ENCODE assay signal across 8 cellular contexts in genomic region chr17:78421534-78422266, GRCh38. TPM values are rescaled to one million over a fixed set of nuclear protein-coding genes. Genes with fewer than 3 reads are reported as not detected.
DNase-seq lines count a peak whose midpoint lies in the region; ATAC-seq, FAIRE-seq and TF ChIP-seq lines count a peak whose summit lies in the region.

No MANE protein-coding gene starts in this region.

- H3K4me3 Mint-ChIP-seq in T-helper 17 cell, result no peak overlapping the region

- peaks cover 8% of the 10 kb centered on the region for H3K4me1 Mint-ChIP-seq in T-helper 17 cell

- no peaks in the 10 kb centered on the region for H3K27me3 Mint-ChIP-seq in T-helper 17 cell

- H2AFZ ChIP-seq in Loucy (ENCODE audit: low read length), result no peak overlapping the region

- no peak for TF ChIP-seq POLR2A in adrenal gland (IDR thresholded peaks at IDR 0.05)

- H3K79me2 ChIP-seq in Loucy (ENCODE audit: insufficient read depth, low read length), result no peaks in the 10 kb centered on the region; the same call in 1 of the 2 replicates

- H3K27ac ChIP-seq in adrenal gland (peak overlapping the region in 1 of 5 donors; percentile 40), left ventricle myocardium inferior (replicated peaks) (peak overlapping the region; percentile 27)

- peak; percentile 82 for FAIRE-seq in G401.6 (lab: Jason Lieb, UNC)

- H3K9ac ChIP-seq in Loucy (ENCODE audit: low read depth, low read length, poor library complexity, severe bottlenecking), result no peak overlapping the region

- 67 to 80% (median 73%) methylated on average over 20 to 24 of the region's 24 CpGs for WGBS in adrenal gland, 4 donors

- H3K27me3 ChIP-seq in Loucy (ENCODE audit: insufficient read depth, low read length, poor library complexity, severe bottlenecking) (no peaks in the 10 kb centered on the region), adrenal gland (no peaks in the 10 kb centered on the region), left ventricle myocardium inferior (ENCODE audit: low read depth) (no peaks in the 10 kb centered on the region)

- H3F3A ChIP-seq in Loucy (ENCODE audit: low read depth), result no peaks in the 10 kb centered on the region

- no peaks in the 10 kb centered on the region for H3K9me2 ChIP-seq in Loucy (replicated peaks; ENCODE audit: low read depth, low read length)

- no peak overlapping the region for H3K27ac Mint-ChIP-seq in T-helper 17 cell

- TF ChIP-seq CTCF in Loucy (conservative IDR thresholded peaks at IDR 0.05; ENCODE audit: low read length) (peak; percentile 98), adrenal gland (IDR thresholded peaks at IDR 0.05) (peak; percentile 97 to 99 (median 98)), left ventricle myocardium inferior (IDR thresholded peaks at IDR 0.05; ENCODE audit: borderline replicate concordance) (peak; percentile 100)

- intact Hi-C loops in adrenal gland (cut with DNase I), result loop anchor here (5.0 kb wide), 2 partner anchors 59 to 129 kb away; partner anchors contain the start of gene SOCS3 (in 2 of the 2)
- intact Hi-C loops in left ventricle myocardium inferior (cut with micrococcal nuclease), result loop anchor here (5.0 to 10.0 kb wide), 3 partner anchors 57 to 167 kb away; partner anchors contain the start of gene SOCS3

- H3K4me2 ChIP-seq in Loucy (ENCODE audit: low read depth, low read length, poor library complexity, severe bottlenecking), result no peak overlapping the region

- H3K36me3 ChIP-seq in Loucy (ENCODE audit: insufficient read depth, low read length), result peaks cover 79% of the 10 kb centered on the region
- H3K36me3 ChIP-seq in adrenal gland (replicated peaks in 1 of 2), result peaks cover 0 to 58% of the 10 kb centered on the region in 2 donors
- H3K36me3 ChIP-seq in left ventricle myocardium inferior, result peaks cover 50% of the 10 kb centered on the region

- H3K9me3 ChIP-seq in Loucy (ENCODE audit: insufficient read depth, low read depth, low read length) (no peaks in the 10 kb centered on the region), T-helper 17 cell (ENCODE audit: control insufficient read depth, low read length, poor library complexity, severe bottlenecking) (no peaks in the 10 kb centered on the region), adrenal gland (replicated peaks in 1 of 3) (no peaks in the 10 kb centered on the region), left ventricle myocardium inferior (replicated peaks) (no peaks in the 10 kb centered on the region)

- H3K4me1 ChIP-seq in Loucy (ENCODE audit: insufficient read depth, low read length, poor library complexity, severe bottlenecking) (peaks cover 6% of the 10 kb centered on the region), adrenal gland (replicated peaks in 1 of 2) (peaks cover 0 to 7% of the 10 kb centered on the region in 2 donors), left ventricle myocardium inferior (peaks cover 74% of the 10 kb centered on the region)

- H3K4me3 ChIP-seq in Loucy (ENCODE audit: low read length, poor library complexity, severe bottlenecking) (no peak overlapping the region), adrenal gland (no peak overlapping the region), left ventricle myocardium inferior (no peak overlapping the region)

- DNase-seq in T-helper 17 cell (peak; percentile 64 to 70 (median 65)), adrenal gland (peak; percentile 74 to 85 (median 80)), left ventricle myocardium inferior (peak; percentile 76), renal cortical epithelial cell (ENCODE audit: low read depth) (peak; percentile 39)

- peaks cover 4% of the 10 kb centered on the region for H3K36me3 Mint-ChIP-seq in T-helper 17 cell (ENCODE audit: low read depth)

- no peaks in the 10 kb centered on the region for H4K20me1 ChIP-seq in Loucy (ENCODE audit: insufficient read depth, low read length, poor library complexity, severe bottlenecking)

- ATAC-seq in T-helper 17 cell, result peak; percentile 91
- no peak for ATAC-seq in HG03432 (IDR thresholded peaks at IDR 0.05; ENCODE audit: unreplicated experiment)
- ATAC-seq in GM19463 (IDR thresholded peaks at IDR 0.05; ENCODE audit: unreplicated experiment), result no peak

RNA-seq across cellular contexts. Expression of gene PGS1, which starts 43.3 kb away (rescaled TPM):
- total RNA-seq in T-helper 17 cell (10 to 100 TPM; 47.5 to 54.9 TPM), adrenal gland (10 to 100 TPM; 27.9 to 64.5 (median 34.9) TPM), left ventricle myocardium inferior (17.1 TPM), renal cortical epithelial cell (29.0 and 52.9 TPM in 2 replicates)
- 10 to 100 TPM; 11.9 to 26.9 (median 21.9) TPM for polyA plus RNA-seq in adrenal gland
